In the genomic region with DNA sequence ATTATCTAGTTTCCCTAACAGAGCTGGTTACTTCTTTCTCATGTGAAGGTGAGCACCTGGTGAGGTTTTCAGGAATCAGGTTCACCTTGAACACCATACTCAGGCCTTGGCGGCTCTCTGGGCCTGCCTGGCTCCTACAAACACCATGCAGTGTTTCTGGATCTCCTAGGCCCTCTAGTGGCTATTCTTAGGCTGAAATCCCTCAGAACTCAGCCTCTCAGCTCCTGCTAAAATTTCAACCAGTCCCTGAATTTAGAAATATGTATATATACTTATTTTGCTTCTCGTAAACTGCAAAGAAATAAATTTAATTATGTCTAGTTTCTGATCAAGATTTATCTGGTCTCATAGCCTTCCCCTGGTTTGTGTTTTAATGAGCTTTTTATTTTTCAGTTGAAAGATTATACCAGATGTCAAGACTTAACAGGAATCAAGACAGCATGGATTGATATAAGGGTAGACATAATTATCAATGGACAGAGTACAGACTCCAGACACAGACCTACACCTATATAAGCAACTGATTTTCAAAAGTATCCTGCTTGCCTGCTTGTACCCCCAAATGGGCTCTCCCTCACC, we compare ENCODE assay signal across 8 cellular contexts. TPM values are rescaled to one million over a fixed set of nuclear protein-coding genes. Genes with fewer than 3 reads are reported as not detected.
A peak's percentile ranks its signal among the peaks of the same experiment; 100 is the strongest.
DNase-seq lines count a peak whose midpoint lies in the region; ATAC-seq and TF ChIP-seq lines count a peak whose summit lies in the region.

No MANE protein-coding gene starts in this region.

- TF ChIP-seq CTCF in WTC11 (IDR thresholded peaks at IDR 0.05) (peak; percentile 51), fibroblast of mammary gland (conservative IDR thresholded peaks at IDR 0.05; ENCODE audit: control insufficient read depth, insufficient read depth, low read depth, low read length) (peak; percentile 84)

- peak; percentile 63 for DNase-seq in activated effector memory CD4-positive, alpha-beta T cell treated with anti-CD3 and anti-CD28 coated beads, Interleukin-2, amount 50 U/mL, for 16 hours
- DNase-seq in activated effector memory CD4-positive, alpha-beta T cell treated with Interleukin-2 at 50 U/mL for 16 hours: no peak
- DNase-seq in NCI-H1694 treated with DMSO at 0.1 percent for 48 hours (lab: John Stamatoyannopoulos, UW): peak; percentile 66
- peak; percentile 39 for DNase-seq in WTC11 (ENCODE audit: low spot score)
- DNase-seq in fibroblast of mammary gland (ENCODE audit: low read depth): peak; percentile 71
- peak in 29 of 56 donors; percentile 2 to 68 (median 16) for DNase-seq in nucleus accumbens (lab: John Stamatoyannopoulos, UW)
- DNase-seq in NK-92 (lab: John Stamatoyannopoulos, UW; ENCODE audit: unreplicated experiment): no peak

- no peak overlapping the region for H3K27ac Mint-ChIP-seq in WTC11

- POLR2A ChIA-PET in WTC11 (lab: Charles Lee): no interaction called here

- peaks cover 23% of the 10 kb centered on the region for H3K4me1 Mint-ChIP-seq in WTC11

- no peaks in the 10 kb centered on the region; the same call in 1 of the 2 replicates for H3K9me3 Mint-ChIP-seq in WTC11

- ATAC-seq in HG02763 (IDR thresholded peaks at IDR 0.05; ENCODE audit: unreplicated experiment) (peak; percentile 51), WTC11 (peak; percentile 91)

- no peak overlapping the region for H3K4me3 Mint-ChIP-seq in WTC11

- no peak overlapping the region for H3K4me3 ChIP-seq in fibroblast of mammary gland (ENCODE audit: control insufficient read depth, low read depth, low read length)

- no peaks in the 10 kb centered on the region for H3K36me3 Mint-ChIP-seq in WTC11

- CTCF ChIA-PET in WTC11 (lab: Charles Lee): interaction anchor here (0.5 to 3.2 kb wide), 27 partner anchors 8 to 481 kb away, joined by 3 to 34 read pairs (median 4); a partner anchor contains a TSS

- H3K27me3 Mint-ChIP-seq in WTC11 (ENCODE audit: low read depth): no peaks in the 10 kb centered on the region

TF ChIP-seq in WTC11, 78 proteins besides CTCF, POLR2A, EP300 and RAD21:
- TF ChIP-seq SMAD4 (CRISPR knock-in tag; IDR thresholded peaks at IDR 0.05) (no peak), ZNF396 (CRISPR knock-in tag; IDR thresholded peaks at IDR 0.05; ENCODE audit: borderline replicate concordance) (no peak), NR1H2 (CRISPR knock-in tag; IDR thresholded peaks at IDR 0.05) (no peak), SMAD3 (CRISPR knock-in tag; IDR thresholded peaks at IDR 0.05; ENCODE audit: borderline replicate concordance) (no peak), FOXK1 (CRISPR knock-in tag; IDR thresholded peaks at IDR 0.05) (no peak), ETV6 (CRISPR knock-in tag; IDR thresholded peaks at IDR 0.05) (no peak), CBFB (CRISPR knock-in tag; IDR thresholded peaks at IDR 0.05; ENCODE audit: low read depth) (no peak)
- TF ChIP-seq, protein P1, sequence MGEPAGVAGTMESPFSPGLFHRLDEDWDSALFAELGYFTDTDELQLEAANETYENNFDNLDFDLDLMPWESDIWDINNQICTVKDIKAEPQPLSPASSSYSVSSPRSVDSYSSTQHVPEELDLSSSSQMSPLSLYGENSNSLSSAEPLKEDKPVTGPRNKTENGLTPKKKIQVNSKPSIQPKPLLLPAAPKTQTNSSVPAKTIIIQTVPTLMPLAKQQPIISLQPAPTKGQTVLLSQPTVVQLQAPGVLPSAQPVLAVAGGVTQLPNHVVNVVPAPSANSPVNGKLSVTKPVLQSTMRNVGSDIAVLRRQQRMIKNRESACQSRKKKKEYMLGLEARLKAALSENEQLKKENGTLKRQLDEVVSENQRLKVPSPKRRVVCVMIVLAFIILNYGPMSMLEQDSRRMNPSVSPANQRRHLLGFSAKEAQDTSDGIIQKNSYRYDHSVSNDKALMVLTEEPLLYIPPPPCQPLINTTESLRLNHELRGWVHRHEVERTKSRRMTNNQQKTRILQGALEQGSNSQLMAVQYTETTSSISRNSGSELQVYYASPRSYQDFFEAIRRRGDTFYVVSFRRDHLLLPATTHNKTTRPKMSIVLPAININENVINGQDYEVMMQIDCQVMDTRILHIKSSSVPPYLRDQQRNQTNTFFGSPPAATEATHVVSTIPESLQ (CRISPR knock-in tag; IDR thresholded peaks at IDR 0.05): no peak
- TF ChIP-seq, protein P2, sequence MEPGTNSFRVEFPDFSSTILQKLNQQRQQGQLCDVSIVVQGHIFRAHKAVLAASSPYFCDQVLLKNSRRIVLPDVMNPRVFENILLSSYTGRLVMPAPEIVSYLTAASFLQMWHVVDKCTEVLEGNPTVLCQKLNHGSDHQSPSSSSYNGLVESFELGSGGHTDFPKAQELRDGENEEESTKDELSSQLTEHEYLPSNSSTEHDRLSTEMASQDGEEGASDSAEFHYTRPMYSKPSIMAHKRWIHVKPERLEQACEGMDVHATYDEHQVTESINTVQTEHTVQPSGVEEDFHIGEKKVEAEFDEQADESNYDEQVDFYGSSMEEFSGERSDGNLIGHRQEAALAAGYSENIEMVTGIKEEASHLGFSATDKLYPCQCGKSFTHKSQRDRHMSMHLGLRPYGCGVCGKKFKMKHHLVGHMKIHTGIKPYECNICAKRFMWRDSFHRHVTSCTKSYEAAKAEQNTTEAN (CRISPR knock-in tag; IDR thresholded peaks at IDR 0.05): no peak
- TF ChIP-seq, protein P3, sequence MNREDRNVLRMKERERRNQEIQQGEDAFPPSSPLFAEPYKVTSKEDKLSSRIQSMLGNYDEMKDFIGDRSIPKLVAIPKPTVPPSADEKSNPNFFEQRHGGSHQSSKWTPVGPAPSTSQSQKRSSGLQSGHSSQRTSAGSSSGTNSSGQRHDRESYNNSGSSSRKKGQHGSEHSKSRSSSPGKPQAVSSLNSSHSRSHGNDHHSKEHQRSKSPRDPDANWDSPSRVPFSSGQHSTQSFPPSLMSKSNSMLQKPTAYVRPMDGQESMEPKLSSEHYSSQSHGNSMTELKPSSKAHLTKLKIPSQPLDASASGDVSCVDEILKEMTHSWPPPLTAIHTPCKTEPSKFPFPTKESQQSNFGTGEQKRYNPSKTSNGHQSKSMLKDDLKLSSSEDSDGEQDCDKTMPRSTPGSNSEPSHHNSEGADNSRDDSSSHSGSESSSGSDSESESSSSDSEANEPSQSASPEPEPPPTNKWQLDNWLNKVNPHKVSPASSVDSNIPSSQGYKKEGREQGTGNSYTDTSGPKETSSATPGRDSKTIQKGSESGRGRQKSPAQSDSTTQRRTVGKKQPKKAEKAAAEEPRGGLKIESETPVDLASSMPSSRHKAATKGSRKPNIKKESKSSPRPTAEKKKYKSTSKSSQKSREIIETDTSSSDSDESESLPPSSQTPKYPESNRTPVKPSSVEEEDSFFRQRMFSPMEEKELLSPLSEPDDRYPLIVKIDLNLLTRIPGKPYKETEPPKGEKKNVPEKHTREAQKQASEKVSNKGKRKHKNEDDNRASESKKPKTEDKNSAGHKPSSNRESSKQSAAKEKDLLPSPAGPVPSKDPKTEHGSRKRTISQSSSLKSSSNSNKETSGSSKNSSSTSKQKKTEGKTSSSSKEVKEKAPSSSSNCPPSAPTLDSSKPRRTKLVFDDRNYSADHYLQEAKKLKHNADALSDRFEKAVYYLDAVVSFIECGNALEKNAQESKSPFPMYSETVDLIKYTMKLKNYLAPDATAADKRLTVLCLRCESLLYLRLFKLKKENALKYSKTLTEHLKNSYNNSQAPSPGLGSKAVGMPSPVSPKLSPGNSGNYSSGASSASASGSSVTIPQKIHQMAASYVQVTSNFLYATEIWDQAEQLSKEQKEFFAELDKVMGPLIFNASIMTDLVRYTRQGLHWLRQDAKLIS (CRISPR knock-in tag; IDR thresholded peaks at IDR 0.05; ENCODE audit: borderline replicate concordance): no peak
- TF ChIP-seq, protein P4, sequence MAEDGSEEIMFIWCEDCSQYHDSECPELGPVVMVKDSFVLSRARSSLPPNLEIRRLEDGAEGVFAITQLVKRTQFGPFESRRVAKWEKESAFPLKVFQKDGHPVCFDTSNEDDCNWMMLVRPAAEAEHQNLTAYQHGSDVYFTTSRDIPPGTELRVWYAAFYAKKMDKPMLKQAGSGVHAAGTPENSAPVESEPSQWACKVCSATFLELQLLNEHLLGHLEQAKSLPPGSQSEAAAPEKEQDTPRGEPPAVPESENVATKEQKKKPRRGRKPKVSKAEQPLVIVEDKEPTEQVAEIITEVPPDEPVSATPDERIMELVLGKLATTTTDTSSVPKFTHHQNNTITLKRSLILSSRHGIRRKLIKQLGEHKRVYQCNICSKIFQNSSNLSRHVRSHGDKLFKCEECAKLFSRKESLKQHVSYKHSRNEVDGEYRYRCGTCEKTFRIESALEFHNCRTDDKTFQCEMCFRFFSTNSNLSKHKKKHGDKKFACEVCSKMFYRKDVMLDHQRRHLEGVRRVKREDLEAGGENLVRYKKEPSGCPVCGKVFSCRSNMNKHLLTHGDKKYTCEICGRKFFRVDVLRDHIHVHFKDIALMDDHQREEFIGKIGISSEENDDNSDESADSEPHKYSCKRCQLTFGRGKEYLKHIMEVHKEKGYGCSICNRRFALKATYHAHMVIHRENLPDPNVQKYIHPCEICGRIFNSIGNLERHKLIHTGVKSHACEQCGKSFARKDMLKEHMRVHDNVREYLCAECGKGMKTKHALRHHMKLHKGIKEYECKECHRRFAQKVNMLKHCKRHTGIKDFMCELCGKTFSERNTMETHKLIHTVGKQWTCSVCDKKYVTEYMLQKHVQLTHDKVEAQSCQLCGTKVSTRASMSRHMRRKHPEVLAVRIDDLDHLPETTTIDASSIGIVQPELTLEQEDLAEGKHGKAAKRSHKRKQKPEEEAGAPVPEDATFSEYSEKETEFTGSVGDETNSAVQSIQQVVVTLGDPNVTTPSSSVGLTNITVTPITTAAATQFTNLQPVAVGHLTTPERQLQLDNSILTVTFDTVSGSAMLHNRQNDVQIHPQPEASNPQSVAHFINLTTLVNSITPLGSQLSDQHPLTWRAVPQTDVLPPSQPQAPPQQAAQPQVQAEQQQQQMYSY (CRISPR knock-in tag; IDR thresholded peaks at IDR 0.05): no peak
- TF ChIP-seq, protein P5, sequence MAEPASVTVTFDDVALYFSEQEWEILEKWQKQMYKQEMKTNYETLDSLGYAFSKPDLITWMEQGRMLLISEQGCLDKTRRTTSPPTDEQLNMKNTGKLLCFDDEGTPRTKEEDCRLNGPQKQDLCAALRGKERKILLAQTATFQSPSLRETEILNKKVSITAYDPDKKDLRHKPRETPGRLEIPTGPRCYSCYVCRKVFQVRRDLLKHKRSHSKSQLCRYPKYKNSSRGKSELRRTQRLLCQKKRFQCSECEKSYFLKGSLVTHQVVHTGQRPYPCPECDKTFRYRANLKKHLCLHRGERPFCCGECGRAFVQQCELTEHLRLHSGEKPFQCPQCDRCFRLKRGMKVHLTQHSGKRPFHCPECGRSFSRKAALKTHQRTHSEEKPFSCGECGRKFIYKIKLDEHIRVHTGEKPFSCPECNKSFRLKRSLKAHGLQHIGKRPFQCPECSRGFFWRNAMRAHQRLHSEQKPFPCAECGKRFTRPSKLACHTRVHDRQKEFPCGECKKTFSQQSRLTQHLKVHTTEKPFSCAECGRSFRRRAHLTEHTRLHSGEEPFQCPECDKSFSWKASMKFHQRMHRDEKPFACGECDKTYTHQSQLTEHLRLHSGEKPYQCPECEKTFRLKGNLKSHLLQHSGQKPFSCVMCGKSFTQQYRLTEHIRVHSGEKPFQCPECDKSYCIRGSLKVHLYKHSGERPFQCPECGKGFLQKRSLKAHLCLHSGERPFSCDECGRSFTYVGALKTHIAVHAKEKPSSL (CRISPR knock-in tag; conservative IDR thresholded peaks at IDR 0.05): no peak

RNA-seq across cellular contexts. Expression of a gene that starts 55.9 kb away (rescaled TPM):
- 7.1 to 10.3 TPM (median 10.3 TPM) in 3 replicates for total RNA-seq in WTC11 (2021)

Comparison
In these comparisons a context has a peak if more than half of its experiments do, and no peak if none do; other contexts are left out.
1. DNase-seq: peak in activated effector memory CD4-positive, alpha-beta T cell treated with anti-CD3 and anti-CD28 coated beads, Interleukin-2, amount 50 U/mL, for 16 hours (single experiment), NCI-H1694 treated with DMSO at 0.1 percent for 48 hours (single experiment), WTC11 (single experiment), fibroblast of mammary gland (single experiment) and nucleus accumbens (29 of 56); none in activated effector memory CD4-positive, alpha-beta T cell treated with Interleukin-2 at 50 U/mL for 16 hours (single experiment) and NK-92 (single experiment).